ENCODE assay signal across 26 cellular contexts in the genomic region with DNA sequence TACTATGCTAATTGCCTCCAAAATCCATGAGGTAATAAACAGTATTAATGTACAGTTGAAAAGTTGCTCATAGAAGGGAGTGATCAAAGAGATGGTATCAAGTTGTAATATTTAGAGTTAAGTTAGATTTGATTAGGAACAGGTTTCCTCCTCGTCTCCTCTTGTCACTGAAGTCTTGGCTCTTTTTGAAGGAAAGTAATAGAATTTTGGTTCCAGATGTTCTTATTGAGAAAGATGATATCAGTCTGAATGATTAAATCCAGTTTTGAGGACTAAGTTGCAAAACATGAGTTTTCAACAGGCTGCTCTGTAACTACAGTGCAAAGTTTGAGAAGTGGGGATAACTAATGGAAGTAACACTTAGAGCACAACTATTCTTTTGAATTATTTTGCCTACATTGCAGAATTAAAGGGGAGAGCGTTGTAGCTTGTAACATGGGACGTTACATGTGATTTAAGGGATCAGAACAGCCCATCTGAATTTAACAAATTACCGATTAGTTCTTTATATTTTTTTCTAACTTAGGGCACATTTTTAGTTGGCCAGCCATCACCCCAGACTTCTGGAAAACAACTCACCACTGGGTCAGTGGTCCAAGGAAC. TPM values are rescaled to one million over a fixed set of nuclear protein-coding genes. Genes with fewer than 3 reads are reported as not detected.
"Had no signal": no experiment of that assay in that cellular context is flagged by ENCODE, and none has a peak within 500 bp of the region (broad histone marks: within the 10 kb centered on the region; RNA-seq: fewer than 3 reads in every experiment).

No MANE protein-coding gene starts in this region.

- H3K4me1 Mint-ChIP-seq: endodermal cell, immature natural killer cell, naive B cell, neural crest cell had no signal

- H3K9me3 Mint-ChIP-seq: activated T-helper 2 cell treated with anti-CD3 and anti-CD28 coated beads, Interferon-gamma antibody, Interleukin-2, Interleukin-4, amounts not matched to agents 10 μg/mL and 5 μg/mL and 100 μg/mL, durations not matched to agents 14 hours and 24 hours and 36 hours; immature natural killer cell; naive B cell; neural crest cell; T-helper 2 cell treated with Interferon-gamma antibody and Interleukin-4, amounts not matched to agents 5 μg/mL and 100 μg/mL, for 36 hours had no signal

- H3K9me3 ChIP-seq: lower lobe of right lung, sigmoid colon, testis, vagina had no signal

- FAIRE-seq: astrocyte had no signal

- DNase-seq: activated CD4-positive, alpha-beta T cell treated with anti-CD3 and anti-CD28 coated beads, Interleukin-2, amount 50 U/mL, for 1 hour; activated CD4-positive, CD25-positive, alpha-beta regulatory T cell treated with anti-CD3 and anti-CD28 coated beads, Interleukin-2, amount 50 U/mL, for 72 hours; activated CD8-positive, alpha-beta T cell treated with anti-CD3 and anti-CD28 coated beads, Interleukin-2, amount 10 ng/mL, durations not matched to agents 7 days and 5 days; activated naive CD4-positive, alpha-beta T cell; activated T-cell treated with anti-CD3 and anti-CD28 coated beads, Interleukin-2, amount 50 U/mL, for 1 hour; central memory CD4-positive, alpha-beta T cell; endodermal cell; foreskin keratinocyte; immature natural killer cell; lower lobe of right lung; mesendoderm; naive B cell; sigmoid colon; stimulated activated CD4-positive, alpha-beta T cell treated with anti-CD3 and anti-CD28 coated beads, Interleukin-4, amount 100 ng/mL, for 1 hour; stimulated activated naive CD4-positive, alpha-beta T cell; testis; trophoblast cell had no signal

- H3K4me1 ChIP-seq: foreskin keratinocyte, lower lobe of right lung, sigmoid colon, testis, vagina had no signal

- H3K27me3 Mint-ChIP-seq: activated naive CD8-positive, alpha-beta T cell; naive B cell had no signal

- H3K4me3 ChIP-seq: lower lobe of right lung, sigmoid colon, testis, vagina had no signal

- H3K27ac ChIP-seq: epithelial cell of prostate, foreskin keratinocyte, lower lobe of right lung, sigmoid colon, testis, vagina, VCaP had no signal

- H3K27me3 ChIP-seq: foreskin keratinocyte, sigmoid colon, testis, vagina had no signal

- H3K27ac Mint-ChIP-seq: activated CD8-positive, alpha-beta T cell treated with anti-CD3 and anti-CD28 coated beads, Interleukin-2, amount 10 ng/mL, durations not matched to agents 7 days and 5 days; activated naive CD8-positive, alpha-beta T cell; activated T-helper 2 cell treated with anti-CD3 and anti-CD28 coated beads, Interferon-gamma antibody, Interleukin-2, Interleukin-4, amounts not matched to agents 10 μg/mL and 5 μg/mL and 100 μg/mL, durations not matched to agents 14 hours and 24 hours and 36 hours; endodermal cell; immature natural killer cell; T-helper 2 cell treated with Interferon-gamma antibody and Interleukin-4, amounts not matched to agents 5 μg/mL and 100 μg/mL, for 36 hours had no signal

- H3K4me3 Mint-ChIP-seq: activated CD8-positive, alpha-beta T cell treated with anti-CD3 and anti-CD28 coated beads, Interleukin-2, amount 10 ng/mL, durations not matched to agents 7 days and 5 days; activated naive CD8-positive, alpha-beta T cell; endodermal cell; immature natural killer cell; naive B cell; neural crest cell; T-helper 2 cell treated with Interferon-gamma antibody and Interleukin-4, amounts not matched to agents 5 μg/mL and 100 μg/mL, for 36 hours had no signal

- ATAC-seq: activated CD8-positive, alpha-beta T cell treated with anti-CD3 and anti-CD28 coated beads, Interleukin-2, amount 10 ng/mL, durations not matched to agents 7 days and 5 days; foreskin keratinocyte; left lobe of liver; lower lobe of right lung had no signal

RNA-seq across cellular contexts. Expression of a gene that starts 48.3 kb away (rescaled TPM):
- total RNA-seq: vagina had no signal
- polyA plus RNA-seq: immature natural killer cell had no signal
